ENCODE assay signal across 9 cellular contexts in the genomic region with DNA sequence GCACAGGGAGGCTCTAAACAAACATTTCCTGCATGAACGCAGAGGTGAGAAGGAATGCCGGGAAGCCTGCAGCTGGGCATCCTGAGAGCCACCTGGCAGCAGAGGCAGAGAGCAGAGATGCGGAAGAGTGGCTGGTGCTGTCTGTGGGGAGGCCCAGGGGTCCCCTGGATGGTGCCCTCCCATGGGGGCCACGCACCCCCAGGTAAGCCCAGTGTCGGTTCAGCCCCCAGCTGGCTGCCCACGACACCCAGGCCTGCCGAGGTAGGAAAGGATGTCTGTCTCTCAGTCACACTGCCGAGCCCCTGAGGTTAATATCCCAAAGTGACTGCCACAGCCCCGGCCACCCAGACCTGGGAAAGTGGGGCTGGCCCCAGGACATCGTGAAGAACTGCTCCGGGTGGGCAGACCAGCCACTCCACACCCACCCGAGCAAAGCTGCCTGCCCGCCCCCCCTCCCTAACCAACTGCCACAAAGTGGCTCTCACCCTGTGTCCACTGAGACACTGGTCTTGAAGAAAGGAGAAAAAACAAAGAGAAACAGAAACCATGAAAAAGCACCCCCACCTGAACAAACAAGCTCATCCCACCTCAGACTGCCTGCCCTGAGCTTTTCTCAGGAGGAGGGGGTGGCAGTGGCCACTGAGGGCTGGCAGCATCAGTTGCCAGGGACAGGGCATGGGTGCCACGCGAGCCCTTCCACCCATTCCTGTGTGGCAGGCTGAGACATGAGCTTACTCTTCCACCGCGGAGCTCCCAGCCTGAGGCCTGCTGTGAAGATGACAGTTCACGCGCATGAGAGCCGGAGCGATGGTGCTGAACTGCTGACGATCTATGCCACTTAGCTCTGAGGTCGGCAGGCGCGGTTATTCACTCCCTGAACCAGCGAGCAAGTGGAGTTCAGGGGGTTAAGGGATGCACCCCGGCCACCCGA. TPM values are rescaled to one million over a fixed set of nuclear protein-coding genes. Genes with fewer than 3 reads are reported as not detected.
DNase-seq lines count a peak whose midpoint lies in the region; FAIRE-seq and TF ChIP-seq lines count a peak whose summit lies in the region.
"Had no signal": no experiment of that assay in that cellular context is flagged by ENCODE, and none has a peak within 500 bp of the region (broad histone marks: within the 10 kb centered on the region; RNA-seq: fewer than 3 reads in every experiment).

No MANE protein-coding gene starts in this region.

- no peak overlapping the region for H4K91ac ChIP-seq in H1 (replicated peaks; ENCODE audit: insufficient read length, low read length)

- WGBS in H1 (ENCODE audit: extremely low coverage in 1 of 2, insufficient coverage in 1 of 2, insufficient read length in 1 of 2, insufficient replicate concordance in 2 of 2, low coverage in 1 of 2, low lambda C conversion rate in 2 of 2, missing lambda C conversion rate in 1 of 2), 2 experiments, result 88% methylated on average over 25 of the region's 28 CpGs; no CpG with 5 or more reads in 1 of the 2 experiments

- no peaks in the 10 kb centered on the region for H3K36me3 Mint-ChIP-seq in osteocyte (ENCODE audit: unreplicated experiment)

- DNase-seq in A673 (ENCODE audit: low spot score) (no peak), DMS53 treated with DMSO at 0.1 percent for 48 hours (lab: John Stamatoyannopoulos, UW; ENCODE audit: unreplicated experiment) (peak; percentile 79), H1 (ENCODE audit: low read depth in 1 of 2, low spot score in 2 of 2) (no peak), activated gamma-delta T cell treated with Interleukin-2 at 50 U/mL for 16 hours (no peak), LoVo (ENCODE audit: low spot score) (no peak), iPS-NIHi11 (ENCODE audit: low spot score) (no peak), osteocyte (ENCODE audit: extremely low spot score, unreplicated experiment) (no peak)
- DNase-seq: left ventricle myocardium inferior had no signal

- no peaks in the 10 kb centered on the region for H3K23me2 ChIP-seq in H1 (ENCODE audit: low read depth, low read length)

- H3K9me3 ChIP-seq in A673 (ENCODE audit: low read depth, low read length, poor library complexity, severe bottlenecking), result no peaks in the 10 kb centered on the region
- no peaks in the 10 kb centered on the region for H3K9me3 ChIP-seq in OCI-LY1 (ENCODE audit: low read length)
- H3K9me3 ChIP-seq in H1 (ENCODE audit: insufficient read depth in 2 of 2, low read depth in 1 of 2, low read length in 1 of 2), result no peaks in the 10 kb centered on the region
- H3K9me3 ChIP-seq: left ventricle myocardium inferior had no signal

- no peak overlapping the region for H2BK20ac ChIP-seq in H1 (ENCODE audit: low read length)

- intact Hi-C loops in A673 (cut with micrococcal nuclease; ENCODE audit: unreplicated experiment), result no loop called here

- H3K36me3 ChIP-seq in A673 (ENCODE audit: insufficient read depth, low read length, poor library complexity, severe bottlenecking), result no peaks in the 10 kb centered on the region
- peaks cover 24% of the 10 kb centered on the region; the same call in 1 of the 2 replicates for H3K36me3 ChIP-seq in OCI-LY1 (ENCODE audit: insufficient read depth, low read length)
- no peaks in the 10 kb centered on the region for H3K36me3 ChIP-seq in H1 (ENCODE audit: control insufficient read depth in 2 of 4, insufficient read depth in 4 of 4, low read length in 3 of 4)
- H3K36me3 ChIP-seq: left ventricle myocardium inferior had no signal

- H3K4me2 ChIP-seq in OCI-LY1 (ENCODE audit: low read length) (peak overlapping the region; percentile 75), H1 (ENCODE audit: insufficient read depth in 1 of 2, low read depth in 2 of 2, low read length in 2 of 2) (no peak overlapping the region)

- H2BK5ac ChIP-seq in H1 (ENCODE audit: low read depth, low read length), result peak overlapping the region; percentile 18; the same call in 1 of the 2 replicates

- H3K4me1 ChIP-seq in A673 (ENCODE audit: insufficient read depth, low read length, poor library complexity, severe bottlenecking), result peaks cover 71% of the 10 kb centered on the region
- peaks cover 100% of the 10 kb centered on the region for H3K4me1 ChIP-seq in OCI-LY1 (ENCODE audit: insufficient read depth, low read length, severe bottlenecking)
- peaks cover 6 to 58% (median 30%) of the 10 kb centered on the region in 4 experiments for H3K4me1 ChIP-seq in H1 (replicated peaks in 1 of 4; ENCODE audit: control insufficient read depth in 3 of 4, insufficient read depth in 4 of 4, low read length in 3 of 4)

- H4K20me1 ChIP-seq in OCI-LY1 (ENCODE audit: insufficient read depth, low read length), result no peaks in the 10 kb centered on the region
- peaks cover 27 to 31% of the 10 kb centered on the region in 2 experiments for H4K20me1 ChIP-seq in H1 (replicated peaks in 1 of 2; ENCODE audit: control insufficient read depth in 1 of 2, insufficient read depth in 2 of 2, low read length in 2 of 2)

- CTCF ChIA-PET in A673 (lab: Charles Lee), result no interaction called here
- CTCF ChIA-PET in H1 (lab: Charles Lee; ENCODE audit: partially characterized antibody), result interaction anchor here (1.2 to 4.9 kb wide), 10 partner anchors 10 to 51 kb away, joined by 3 to 31 read pairs (median 6); no protein-coding TSS in a partner anchor

- no peak for TF ChIP-seq EP300 in H1 (IDR thresholded peaks at IDR 0.05; ENCODE audit: borderline replicate concordance in 1 of 2, low read depth in 2 of 2, low read length in 2 of 2)

- no peak overlapping the region for H3K4me3 ChIP-seq in A673 (ENCODE audit: low read depth, low read length, poor library complexity, severe bottlenecking)
- H3K4me3 ChIP-seq in OCI-LY1 (ENCODE audit: low read depth, low read length, poor library complexity, severe bottlenecking), result peak overlapping the region; percentile 48
- no peak overlapping the region for H3K4me3 ChIP-seq in H1 (ENCODE audit: extremely low read depth in 1 of 4, insufficient read depth in 2 of 4, low read depth in 3 of 4, low read length in 4 of 4)
- H3K4me3 ChIP-seq: left ventricle myocardium inferior had no signal

- no peaks in the 10 kb centered on the region; the same call in 1 of the 2 replicates for H3F3A ChIP-seq in OCI-LY1 (ENCODE audit: insufficient read depth, low read length)

- no peak overlapping the region for H3K56ac ChIP-seq in H1 (replicated peaks; ENCODE audit: insufficient read length, low read depth, low read length)

- H3K9me2 ChIP-seq in OCI-LY1 (ENCODE audit: low read depth, low read length), result no peaks in the 10 kb centered on the region

- BruUV-seq in A673 (replicated peaks; lab: Mats Ljungman, UMichigan), result no TSS peak

- TF ChIP-seq CTCF in A673 (conservative IDR thresholded peaks at IDR 0.05; ENCODE audit: low read depth, low read length) (no peak), OCI-LY1 (IDR thresholded peaks at IDR 0.05; ENCODE audit: low read length) (no peak), H1 (IDR thresholded peaks at IDR 0.05; ENCODE audit: control extremely low read depth in 1 of 3, insufficient read depth in 1 of 3, low read depth in 1 of 3, low read length in 3 of 3) (no peak), osteocyte (IDR thresholded peaks at IDR 0.05) (no peak)

- no peak overlapping the region for H2BK120ac ChIP-seq in H1 (replicated peaks; ENCODE audit: low read depth, low read length)

- H2AK5ac ChIP-seq in H1 (ENCODE audit: low read depth, low read length), result no peak overlapping the region

- H3K27ac ChIP-seq in A673 (ENCODE audit: low read depth, low read length, poor library complexity, severe bottlenecking) (peak overlapping the region; percentile 2), OCI-LY1 (ENCODE audit: low read depth, low read length, poor library complexity, severe bottlenecking) (peak overlapping the region; percentile 99), H1 (ENCODE audit: low read depth, low read length) (no peak overlapping the region)
- H3K27ac ChIP-seq: left ventricle myocardium inferior had no signal

- H3K18ac ChIP-seq in H1 (ENCODE audit: extremely low read depth, low read length), result no peak overlapping the region

- no peak overlapping the region for H3K4ac ChIP-seq in H1 (replicated peaks; ENCODE audit: insufficient read length, low read depth, low read length)

- H4K8ac ChIP-seq in H1 (ENCODE audit: extremely low read depth, insufficient read depth, low read length), result no peak overlapping the region

- H4K5ac ChIP-seq in H1 (ENCODE audit: insufficient read length, low read depth, low read length), result no peak overlapping the region

- H3K27ac Mint-ChIP-seq in osteocyte (ENCODE audit: unreplicated experiment), result no peak overlapping the region

- peaks cover 44% of the 10 kb centered on the region for H3K4me1 Mint-ChIP-seq in osteocyte (ENCODE audit: unreplicated experiment)

- no peak overlapping the region for H2BK15ac ChIP-seq in H1 (ENCODE audit: low read length)

- no peak for TF ChIP-seq RAD21 in H1 (IDR thresholded peaks at IDR 0.05 in 1 of 2, conservative IDR thresholded peaks at IDR 0.05 in 1 of 2; ENCODE audit: low read depth in 2 of 2, low read length in 2 of 2)

- H3K79me2 ChIP-seq in OCI-LY1 (ENCODE audit: insufficient read depth, low read length), result peaks cover 55% of the 10 kb centered on the region
- peaks cover 3 to 95% of the 10 kb centered on the region in 2 experiments; a peak in 2 of 4 replicates for H3K79me2 ChIP-seq in H1 (ENCODE audit: control insufficient read depth in 1 of 2, insufficient read depth in 2 of 2, low read length in 2 of 2)

- POLR2A ChIA-PET in A673 (lab: Charles Lee; ENCODE audit: low non-redundant PET), result interaction anchor here (0.9 kb wide), 1 partner anchor 9 kb away, joined by 3 read pairs; no protein-coding TSS in a partner anchor
- POLR2A ChIA-PET in H1 (lab: Charles Lee; ENCODE audit: partially characterized antibody), result interaction anchor here (1.1 to 2.9 kb wide), 5 partner anchors 10 to 71 kb away, joined by 3 to 12 read pairs (median 5); partner anchors contain the start of gene CCDC88C

- H3K9ac ChIP-seq in OCI-LY1 (ENCODE audit: low read length) (peak overlapping the region; percentile 68), H1 (replicated peaks in 1 of 4; ENCODE audit: extremely low read depth in 1 of 4, low read depth in 3 of 4, low read length in 3 of 4) (no peak overlapping the region)

- no peaks in the 10 kb centered on the region for H3K9me3 Mint-ChIP-seq in osteocyte (ENCODE audit: unreplicated experiment)

- no peak overlapping the region for H3K14ac ChIP-seq in H1 (ENCODE audit: insufficient read length)

- H2BK12ac ChIP-seq in H1 (ENCODE audit: low read depth, low read length), result no peak overlapping the region

- H3K23ac ChIP-seq in H1 (ENCODE audit: insufficient read length), result no peak overlapping the region

- peaks cover 9% of the 10 kb centered on the region for H3K27me3 Mint-ChIP-seq in osteocyte (ENCODE audit: unreplicated experiment)

- FAIRE-seq in H1 (lab: Jason Lieb, UNC), result no peak

- no peaks in the 10 kb centered on the region for H3K27me3 ChIP-seq in A673 (replicated peaks; ENCODE audit: insufficient read depth, low read depth, low read length, poor library complexity)
- no peaks in the 10 kb centered on the region for H3K27me3 ChIP-seq in OCI-LY1 (ENCODE audit: insufficient read depth, low read length)
- H3K27me3 ChIP-seq in H1 (replicated peaks in 1 of 4; ENCODE audit: control insufficient read depth in 3 of 4, extremely low read depth in 1 of 4, insufficient read depth in 3 of 4, low read length in 3 of 4), result no peaks in the 10 kb centered on the region

- no peak overlapping the region for H2AFZ ChIP-seq in OCI-LY1 (ENCODE audit: low read length)
- no peak overlapping the region for H2AFZ ChIP-seq in H1 (ENCODE audit: low read length)

- no peak overlapping the region for H3K4me3 Mint-ChIP-seq in osteocyte (ENCODE audit: unreplicated experiment)

- H3K79me1 ChIP-seq in H1 (ENCODE audit: low read depth, low read length), result peaks cover 28% of the 10 kb centered on the region

- no peak for TF ChIP-seq POLR2A in H1 (IDR thresholded peaks at IDR 0.05; ENCODE audit: control extremely low read depth in 1 of 2, low read depth in 2 of 2, low read length in 2 of 2)

RNA-seq across cellular contexts. Expression of gene CCDC88C, which starts 40.8 kb away (rescaled TPM):
- total RNA-seq in A673 (2021) (36.8 and 49.1 TPM in 2 replicates), osteocyte (1.1 and 1.4 TPM in 2 replicates)
- 55.4 and 57.7 TPM in 2 replicates for total RNA-seq in H1 (2021; fragmentation: NEBNext Ultra II Directional; extraction: Animal tissue kit (Norgen Biotek cat#: 25700))
- polyA plus RNA-seq in H1 (2011; rRNA removed), result 10.3 and 19.5 TPM in 2 replicates
- 17.7 TPM for polyA plus RNA-seq in H1 (2011; cell fraction: cytosol; rRNA removed)
- 46.9 TPM for polyA plus RNA-seq in H1 (2011; cell fraction: nucleus; rRNA removed)
- polyA plus RNA-seq in H1 (2012, experiment 1 of 2), result 23.7 to 30.8 TPM (median 27.7 TPM) in 4 replicates
- polyA plus RNA-seq in H1 (2012, experiment 2 of 2), result 10.5 TPM
- polyA plus RNA-seq in H1 (2013, experiment 1 of 2), result 23.3 TPM
- 22.6 TPM for polyA plus RNA-seq in H1 (2013, experiment 2 of 2)
- polyA minus RNA-seq in H1 (2011; rRNA and poly(A)+ RNA removed), result 41.4 and 42.2 TPM in 2 replicates
- 27.2 TPM for polyA minus RNA-seq in H1 (2011; cell fraction: cytosol; rRNA and poly(A)+ RNA removed)
- 64.1 TPM for polyA minus RNA-seq in H1 (2011; cell fraction: nucleus; rRNA and poly(A)+ RNA removed)

Comparison
In these comparisons a context has a peak if more than half of its experiments do, and no peak if none do; other contexts are left out.
1. RNA of gene CCDC88C, which starts 40.8 kb away (total RNA-seq): 55.4 to 57.7 TPM in H1 and 36.8 to 49.1 TPM in A673; 1.1 to 1.4 TPM in osteocyte; every median in the first group is over 10 times any median in the second.